In genomic region chr3:140465988-140466387, GRCh38 we compare ENCODE assay signal across 7 cellular contexts.
"Had no signal": no experiment of that assay in that cellular context is flagged by ENCODE, and none has a peak within 500 bp of the region (broad histone marks: within the 10 kb centered on the region; RNA-seq: fewer than 3 reads in every experiment).

No MANE protein-coding gene starts in this region.

- DNase-seq: IMR-90, KBM-7, KG1 had no signal

- H3K4me1 Mint-ChIP-seq: IgD-negative memory B cell had no signal

- H3K27ac Mint-ChIP-seq: IgD-negative memory B cell had no signal

- ATAC-seq: HepG2 had no signal

- H3K36me3 Mint-ChIP-seq: IgD-negative memory B cell had no signal

- H3K4me3 Mint-ChIP-seq: IgD-negative memory B cell had no signal

- FAIRE-seq: HepG2, HTR-8/SVneo had no signal

- H3K27ac ChIP-seq: HL-60 had no signal
